In genomic region chr18:13374096-13374467, GRCh38 we compare ENCODE assay signal across 17 cellular contexts.
DNase-seq lines count a peak whose midpoint lies in the region; ATAC-seq and TF ChIP-seq lines count a peak whose summit lies in the region.
"Had no signal": no experiment of that assay in that cellular context is flagged by ENCODE, and none has a peak within 500 bp of the region (broad histone marks: within the 10 kb centered on the region; RNA-seq: fewer than 3 reads in every experiment).

No MANE protein-coding gene starts in this region.

- no peaks in the 10 kb centered on the region for H3K4me1 ChIP-seq in endodermal cell (ENCODE audit: control insufficient read depth, insufficient read depth, low read length)
- H3K4me1 ChIP-seq in thoracic aorta (ENCODE audit: control insufficient read depth in 1 of 2, low read depth in 2 of 2) = peaks cover 13 to 58% of the 10 kb centered on the region in 2 donors

- WGBS in endodermal cell (ENCODE audit: insufficient coverage in 1 of 2, insufficient read length in 1 of 2), 2 experiments = 94% methylated on average over 4 of the region's 4 CpGs; no CpG with 5 or more reads in 1 of the 2 experiments

- peak; percentile 44 for DNase-seq in activated CD8-positive, alpha-beta memory T cell treated with anti-CD3 and anti-CD28 coated beads, Interleukin-2, amount 50 U/mL, for 48 hours
- DNase-seq in activated CD8-positive, alpha-beta memory T cell treated with anti-CD3 and anti-CD28 coated beads, Interleukin-2, amount 50 U/mL, for 4 hours = no peak
- DNase-seq in endodermal cell (peak; percentile 33), thoracic aorta (ENCODE audit: low spot score) (no peak), GM03348 (ENCODE audit: low spot score) (no peak), GM19240 (ENCODE audit: insufficient read length, low spot score) (no peak)
- DNase-seq: CD4-positive, alpha-beta T cell; KG1; MM.1S; NCI-H1105; NCI-H187; NCI-H2171; NCI-H446 treated with DMSO at 0.1 percent for 48 hours; NCI-H774 had no signal

- H3K9me3 Mint-ChIP-seq in endodermal cell = no peaks in the 10 kb centered on the region
- H3K9me3 Mint-ChIP-seq: CD4-positive, alpha-beta T cell had no signal

- no peaks in the 10 kb centered on the region for H3K36me3 ChIP-seq in KOPT-K1 (ENCODE audit: insufficient read depth, low read length)
- no peaks in the 10 kb centered on the region for H3K36me3 ChIP-seq in endodermal cell (ENCODE audit: control insufficient read depth, insufficient read depth, low read length)
- no peaks in the 10 kb centered on the region for H3K36me3 ChIP-seq in thoracic aorta

- TF ChIP-seq CTCF in endodermal cell (conservative IDR thresholded peaks at IDR 0.05) (no peak), thoracic aorta (IDR thresholded peaks at IDR 0.05) (no peak)

- H3K27ac Mint-ChIP-seq in endodermal cell = no peak overlapping the region

- no peak overlapping the region for H3K4me3 Mint-ChIP-seq in endodermal cell
- H3K4me3 Mint-ChIP-seq: CD4-positive, alpha-beta T cell had no signal

- H3K4me1 Mint-ChIP-seq in endodermal cell = no peaks in the 10 kb centered on the region

- H3K4me3 ChIP-seq in endodermal cell (ENCODE audit: low read length) = no peak overlapping the region
- H3K4me3 ChIP-seq in thoracic aorta = no peak overlapping the region
- H3K4me3 ChIP-seq: A549 had no signal

- H3K27ac ChIP-seq in KOPT-K1 (ENCODE audit: low read depth, low read length, poor library complexity, severe bottlenecking) = peak overlapping the region; percentile 87
- H3K27ac ChIP-seq in endodermal cell (ENCODE audit: low read depth, low read length) = no peak overlapping the region
- H3K27ac ChIP-seq in thoracic aorta = peak overlapping the region; percentile 79 to 82

- ATAC-seq in thoracic aorta (ENCODE audit: insufficient number of reproducible peaks, low FRiP score, low read depth) = no peak
- no peak for ATAC-seq in GM21619 (IDR thresholded peaks at IDR 0.05; ENCODE audit: unreplicated experiment)

- no peaks in the 10 kb centered on the region for H3K36me3 Mint-ChIP-seq in endodermal cell (ENCODE audit: low read depth)

- H3K9me3 ChIP-seq in KOPT-K1 (ENCODE audit: insufficient read depth, low read length, poor library complexity, severe bottlenecking) (no peaks in the 10 kb centered on the region), endodermal cell (ENCODE audit: control insufficient read depth, low read length) (no peaks in the 10 kb centered on the region), thoracic aorta (no peaks in the 10 kb centered on the region)
- H3K9me3 ChIP-seq: A549 had no signal

- H3K27me3 ChIP-seq in endodermal cell (ENCODE audit: control insufficient read depth, insufficient read depth, low read length, poor library complexity, severe bottlenecking) (no peaks in the 10 kb centered on the region), thoracic aorta (replicated peaks; ENCODE audit: insufficient read depth) (no peaks in the 10 kb centered on the region)

- H3K27me3 Mint-ChIP-seq in endodermal cell (ENCODE audit: insufficient read depth) = no peaks in the 10 kb centered on the region
- H3K27me3 Mint-ChIP-seq: CD4-positive, alpha-beta T cell had no signal

- H3K9ac ChIP-seq in endodermal cell (ENCODE audit: extremely low read depth, low read length, poor library complexity, severe bottlenecking) = no peak overlapping the region

Comparison
In these comparisons a context has a peak if more than half of its experiments do, and no peak if none do; other contexts are left out.
1. DNase-seq: peak in activated CD8-positive, alpha-beta memory T cell treated with anti-CD3 and anti-CD28 coated beads, Interleukin-2, amount 50 U/mL, for 48 hours (single experiment) and endodermal cell (single experiment); none in activated CD8-positive, alpha-beta memory T cell treated with anti-CD3 and anti-CD28 coated beads, Interleukin-2, amount 50 U/mL, for 4 hours (single experiment), thoracic aorta (single experiment), GM03348 (single experiment) and GM19240 (single experiment).